22 cellular contexts compared by ENCODE assay signal in the genomic region with DNA sequence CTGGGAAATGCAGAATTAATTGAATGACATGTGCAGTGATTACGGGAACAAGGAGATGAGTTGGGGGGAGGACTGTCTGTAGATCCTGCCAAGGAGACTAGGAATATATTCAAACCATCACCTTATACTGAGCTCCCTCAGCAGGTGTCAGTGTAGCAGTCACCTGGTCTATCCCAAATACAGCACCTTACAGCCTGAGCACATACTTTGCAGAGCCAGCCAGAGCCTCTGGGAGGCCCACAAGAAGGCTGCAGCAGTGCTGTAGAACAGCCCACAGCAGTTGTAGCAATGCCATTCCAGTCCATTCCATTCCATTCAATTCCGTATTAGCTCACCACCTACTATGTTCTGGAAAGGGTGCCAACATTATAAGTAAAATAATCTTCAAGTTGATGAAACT. TPM values are rescaled to one million over a fixed set of nuclear protein-coding genes. Genes with fewer than 3 reads are reported as not detected.
A peak's percentile ranks its signal among the peaks of the same experiment; 100 is the strongest.
DNase-seq lines count a peak whose midpoint lies in the region; ATAC-seq, FAIRE-seq and TF ChIP-seq lines count a peak whose summit lies in the region.
"Had no signal": no experiment of that assay in that cellular context is flagged by ENCODE, and none has a peak within 500 bp of the region (broad histone marks: within the 10 kb centered on the region; RNA-seq: fewer than 3 reads in every experiment).

No MANE protein-coding gene starts in this region.

- 0 out of 3 replicates have a peak, but pooled peaks have one; percentile 33 for ATAC-seq in K562
- ATAC-seq in esophagus mucosa, result peak; percentile 33
- no peak for ATAC-seq in psoas muscle
- no peak for ATAC-seq in GM19351 (IDR thresholded peaks at IDR 0.05; ENCODE audit: unreplicated experiment)
- ATAC-seq: Panc1 had no signal

- H3K27me3 ChIP-seq in breast epithelium (no peaks in the 10 kb centered on the region), K562 (ENCODE audit: control insufficient read depth in 2 of 2, insufficient read depth in 2 of 2, low read length in 2 of 2) (peaks cover 41 to 63% of the 10 kb centered on the region in 2 experiments), psoas muscle (ENCODE audit: insufficient read depth in 3 of 3, low read length in 2 of 3) (peaks cover 0 to 3% (median 0%) of the 10 kb centered on the region in 3 donors)

- FAIRE-seq in K562 (lab: Jason Lieb, UNC), result no peak
- FAIRE-seq: GM18507 had no signal

- H3K9me3 ChIP-seq in breast epithelium (no peaks in the 10 kb centered on the region), K562 (replicated peaks; ENCODE audit: control insufficient read depth, insufficient read depth, low read depth, low read length) (no peaks in the 10 kb centered on the region), psoas muscle (no peaks in the 10 kb centered on the region)

- DNase-seq in T47D (ENCODE audit: low read depth in 1 of 2, low spot score in 1 of 2) (peak; percentile 32 to 50), breast epithelium (ENCODE audit: low spot score in 2 of 2) (no peak), K562 (ENCODE audit: extremely low read depth in 1 of 4, low spot score in 3 of 4) (no peak), psoas muscle (no peak), HK-2 (ENCODE audit: unreplicated experiment) (no peak)
- DNase-seq: Calu3, GOT3, HCEC 1CT, Karpas-422, NCI-H1092, NCI-H1436, NCI-H187, NCI-H2081 treated with DMSO at 0.1 percent for 48 hours, NCI-H446, NCI-H526, SHP77 had no signal

- H3K27ac ChIP-seq in breast epithelium, result no peak overlapping the region
- H3K27ac ChIP-seq in K562 (ENCODE audit: extremely low read depth, low read depth, low read length), result no peak overlapping the region
- no peak overlapping the region for H3K27ac ChIP-seq in psoas muscle
- H3K27ac ChIP-seq: HL-60, RWPE1 had no signal

- no peaks in the 10 kb centered on the region for H4K20me1 ChIP-seq in K562 (replicated peaks; ENCODE audit: control insufficient read depth, insufficient read depth, low read length)

- H3K4me3 ChIP-seq in breast epithelium, result no peak overlapping the region
- no peak overlapping the region for H3K4me3 ChIP-seq in K562
- H3K4me3 ChIP-seq in psoas muscle, result no peak overlapping the region

- H3K4me2 ChIP-seq in K562 (ENCODE audit: insufficient read depth, low read length), result no peak overlapping the region

- WGBS in K562 (ENCODE audit: insufficient coverage, low coverage, missing lambda C conversion rate), result 0% methylated on average over 2 of the region's 2 CpGs
- WGBS in psoas muscle, 3 donors, result 87 to 89% (median 87%) methylated on average over 2 of the region's 2 CpGs

- TF ChIP-seq EP300 in K562 (IDR thresholded peaks at IDR 0.05; ENCODE audit: low read length), result no peak

- H3K79me2 ChIP-seq in K562 (ENCODE audit: control insufficient read depth, insufficient read depth, low read length), result no peaks in the 10 kb centered on the region

- no TSS peak for BruUV-seq in K562 (replicated peaks; lab: Mats Ljungman, UMichigan)

- in situ Hi-C loops in T47D (cut with HindIII; ENCODE audit: low pct_unique_long_range_greater_than_20kb, low sequenced_read_pairs), result no loop called here
- in situ Hi-C loops in K562 (cut with MboI), result no loop called here

- no peak for TF ChIP-seq CTCF in breast epithelium (IDR thresholded peaks at IDR 0.05)
- no peak for TF ChIP-seq CTCF in K562 (IDR thresholded peaks at IDR 0.05 in 2 of 3, conservative IDR thresholded peaks at IDR 0.05 in 1 of 3; ENCODE audit: insufficient read depth in 2 of 3, low read depth in 1 of 3, low read length in 3 of 3)
- TF ChIP-seq CTCF in psoas muscle (IDR thresholded peaks at IDR 0.05), result no peak

- no peak overlapping the region for H2AFZ ChIP-seq in K562 (ENCODE audit: low read depth, low read length)

- TF ChIP-seq POLR2A in breast epithelium (IDR thresholded peaks at IDR 0.05) (no peak), K562 (conservative IDR thresholded peaks at IDR 0.05) (no peak)

- H3K4me1 ChIP-seq in breast epithelium, result no peaks in the 10 kb centered on the region
- no peaks in the 10 kb centered on the region for H3K4me1 ChIP-seq in K562 (replicated peaks in 1 of 2; ENCODE audit: control insufficient read depth in 2 of 2, insufficient read depth in 2 of 2, low read length in 2 of 2)
- no peaks in the 10 kb centered on the region for H3K4me1 ChIP-seq in psoas muscle

- H3K36me3 ChIP-seq in breast epithelium (no peaks in the 10 kb centered on the region), K562 (ENCODE audit: control insufficient read depth, insufficient read depth, low read length) (no peaks in the 10 kb centered on the region), psoas muscle (ENCODE audit: insufficient read depth in 1 of 2, low read depth in 1 of 2) (no peaks in the 10 kb centered on the region)

- POLR2A ChIA-PET in K562 (lab: Yijun Ruan, JAX), result interaction anchor here (0.7 to 1.9 kb wide), 3 partner anchors 8 to 16 kb away, joined by 3 to 4 read pairs (median 4); no protein-coding TSS in a partner anchor

- intact Hi-C loops in breast epithelium (cut with DNase I; ENCODE audit: low total_unique reads) (no loop called here), K562 (cut with micrococcal nuclease) (no loop called here), psoas muscle (cut with DNase I) (no loop called here)

- CTCF ChIA-PET in K562 (lab: Yijun Ruan, JAX; ENCODE audit: low intra/inter-chr PET ratio), result no interaction called here

- TF ChIP-seq RAD21 in K562 (CRISPR knock-in tag; conservative IDR thresholded peaks at IDR 0.05 in 1 of 2, IDR thresholded peaks at IDR 0.05 in 1 of 2), result no peak

- H3K9ac ChIP-seq in K562 (ENCODE audit: insufficient read depth in 1 of 2, low read depth in 2 of 2, low read length in 2 of 2), result no peak overlapping the region

- H3K9me1 ChIP-seq in K562 (ENCODE audit: control insufficient read depth, insufficient read depth, low read length), result no peaks in the 10 kb centered on the region

TF ChIP-seq in K562, 482 proteins besides CTCF, POLR2A, EP300 and RAD21:
- TF ChIP-seq ARHGAP35 (IDR thresholded peaks at IDR 0.05; ENCODE audit: partially characterized antibody), result no peak
- TF ChIP-seq NEUROD1 (IDR thresholded peaks at IDR 0.05; ENCODE audit: borderline replicate concordance, low read depth, low read length, partially characterized antibody), result no peak
- no peak for TF ChIP-seq ATF7 (IDR thresholded peaks at IDR 0.05)
- TF ChIP-seq ATF1 (CRISPR knock-in tag; IDR thresholded peaks at IDR 0.05), result no peak
- no peak for TF ChIP-seq ATF1 (tag; IDR thresholded peaks at IDR 0.05)
- TF ChIP-seq ZNF197 (CRISPR knock-in tag; IDR thresholded peaks at IDR 0.05; ENCODE audit: low read depth), result no peak
- TF ChIP-seq CREB5 (CRISPR knock-in tag; IDR thresholded peaks at IDR 0.05), result no peak
- TF ChIP-seq ZEB2 (IDR thresholded peaks at IDR 0.05), result no peak
- TF ChIP-seq, protein P1, sequence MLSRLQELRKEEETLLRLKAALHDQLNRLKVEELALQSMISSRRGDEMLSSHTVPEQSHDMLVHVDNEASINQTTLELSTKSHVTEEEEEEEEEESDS (CRISPR knock-in tag; IDR thresholded peaks at IDR 0.05), result no peak

RNA-seq across cellular contexts. Expression of gene KCNC4, which starts 44.5 kb away (rescaled TPM):
- total RNA-seq in breast epithelium, result 10 to 100 TPM in 1 of 3 donors, 1 to 10 TPM in 2; 3.8 to 12.6 (median 5.2) TPM
- 3.3 and 7.6 TPM in 2 replicates for total RNA-seq in K562 (2011; cell fraction: chromatin; rRNA removed; ENCODE audit: low replicate concordance)
- 3.0 and 4.3 TPM in 2 replicates for total RNA-seq in K562 (2011; cell fraction: nucleolus; rRNA removed)
- 3.4 and 4.9 TPM in 2 replicates for total RNA-seq in K562 (2011; cell fraction: nucleoplasm; rRNA removed)
- total RNA-seq in K562 (2014; rRNA removed), result 0.73 and 2.3 TPM in 2 replicates
- total RNA-seq in K562 (2014; rRNA removed; fragmentation: Illumina TruSeq; extraction: Trizol), result 0.13 and 0.33 TPM in 2 replicates
- total RNA-seq in K562 (2015; rRNA removed; fragmentation: Illumina TruSeq; extraction: Trizol), result 0.53 and 0.62 TPM in 2 replicates
- total RNA-seq in K562 (2021), result 1.8 and 2.0 TPM in 2 replicates
- 0.81 and 1.2 TPM in 2 replicates for polyA plus RNA-seq in K562 (2011; rRNA removed)
- 1.1 and 1.6 TPM in 2 replicates for polyA plus RNA-seq in K562 (2011; cell fraction: cytosol; rRNA removed)
- 3.5 and 6.6 TPM in 2 replicates for polyA plus RNA-seq in K562 (2011; cell fraction: nucleus; rRNA removed)
- 1.5 and 1.7 TPM in 2 replicates for polyA plus RNA-seq in K562 (2012)
- polyA plus RNA-seq in K562 (2014; fragmentation: Illumina TruSeq; extraction: Trizol), result 0.64 and 0.79 TPM in 2 replicates
- under 1 TPM; 0.07 to 0.13 TPM for polyA plus RNA-seq in K562 (2014; fragmentation: Nextera tagmentation; extraction: Ambion mirVana)
- 0.90 and 1.2 TPM in 2 replicates for polyA plus RNA-seq in K562 (2014; rRNA removed)
- 0.81 and 1.1 TPM in 2 replicates for polyA minus RNA-seq in K562 (2011; rRNA and poly(A)+ RNA removed)
- 0.95 and 1.6 TPM in 2 replicates for polyA minus RNA-seq in K562 (2011; cell fraction: cytosol; rRNA and poly(A)+ RNA removed)
- polyA minus RNA-seq in K562 (2011; cell fraction: nucleus; rRNA and poly(A)+ RNA removed), result 2.4 and 2.6 TPM in 2 replicates
- total RNA-seq in esophagus mucosa, result 5.8 TPM
- total RNA-seq in psoas muscle, result 10 to 100 TPM in 1 of 4 donors, 1 to 10 TPM in 3; 5.1 to 14.5 (median 5.9) TPM
- polyA plus RNA-seq in psoas muscle, result 1 to 10 TPM; 2.4 to 9.2 (median 3.1) TPM

Comparison
In these comparisons a context has a peak if more than half of its experiments do, and no peak if none do; other contexts are left out.
1. DNase-seq: peak in T47D (2 of 2); none in breast epithelium (0 of 2), K562 (0 of 4), psoas muscle (0 of 2) and HK-2 (single experiment).
2. ATAC-seq: peak in K562 (single experiment) and esophagus mucosa (single experiment); none in psoas muscle (0 of 4) and GM19351 (single experiment).